Comparison of ENCODE assay signal across 8 cellular contexts in the genomic region with DNA sequence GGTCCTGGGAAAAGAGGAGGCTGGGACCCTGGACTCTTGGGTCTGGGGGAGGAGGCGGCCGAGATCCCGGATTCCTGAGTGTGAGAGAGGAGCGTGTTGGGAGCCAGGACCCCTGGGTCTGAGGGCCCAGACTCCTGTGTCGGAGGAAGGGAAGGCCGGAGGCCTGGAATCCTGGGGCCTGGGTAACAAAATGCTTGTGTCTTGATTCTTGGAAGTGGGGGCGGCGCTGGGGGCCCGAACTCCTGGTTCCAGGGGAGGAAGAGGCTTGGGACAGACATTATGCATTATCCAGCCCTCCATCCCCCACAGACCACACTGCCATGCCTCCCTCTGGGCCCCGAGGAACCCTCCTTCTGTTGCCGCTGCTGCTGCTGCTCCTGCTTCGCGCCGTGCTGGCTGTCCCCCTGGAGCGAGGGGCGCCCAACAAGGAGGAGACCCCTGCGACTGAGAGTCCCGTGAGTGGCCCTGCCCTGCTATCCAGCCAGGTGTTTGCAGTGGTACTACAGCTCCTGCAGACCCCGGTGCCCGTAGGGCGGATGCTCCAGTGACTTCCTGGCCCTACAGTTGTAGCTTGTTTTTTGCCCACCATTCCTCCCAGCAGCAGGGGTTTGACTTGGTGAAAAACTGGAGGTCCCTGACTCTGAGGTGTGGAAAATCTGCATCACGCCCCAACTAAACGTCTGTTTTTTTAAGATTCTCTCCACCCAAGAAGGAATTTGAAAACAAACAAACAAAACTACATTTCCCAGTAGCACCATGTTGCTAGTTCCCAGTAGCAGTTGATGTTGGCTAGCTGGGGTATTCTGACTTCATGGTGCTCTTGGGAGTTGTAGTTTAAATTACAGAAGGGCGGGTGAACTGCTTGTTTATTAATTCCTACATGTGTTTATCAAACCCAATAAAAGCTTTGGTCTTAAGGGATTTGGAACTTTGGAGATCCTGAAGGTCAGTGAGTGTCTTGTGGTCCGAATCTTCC. TPM values are rescaled to one million over a fixed set of nuclear protein-coding genes. Genes with fewer than 3 reads are reported as not detected.
DNase-seq lines count a peak whose midpoint lies in the region; ATAC-seq, FAIRE-seq and TF ChIP-seq lines count a peak whose summit lies in the region.

No MANE protein-coding gene starts in this region.

- DNase-seq in NOMO-1 (lab: John Stamatoyannopoulos, UW; ENCODE audit: unreplicated experiment in 2 of 2) (peak; percentile 26 to 29), NOMO-1 treated with dmso at 0.1 percent for 144 hours (lab: John Stamatoyannopoulos, UW; ENCODE audit: unreplicated experiment) (no peak), NCI-H69 (lab: John Stamatoyannopoulos, UW) (peak; percentile 22), GM12878 (ENCODE audit: low read depth, low spot score) (no peak), spleen (peak; percentile 85), T1000 (lab: John Stamatoyannopoulos, UW) (no peak), NCI-H146 treated with DMSO at 0.1 percent for 48 hours (lab: John Stamatoyannopoulos, UW; ENCODE audit: unreplicated experiment) (no peak)

- TF ChIP-seq CTCF in GM12878 (IDR thresholded peaks at IDR 0.05 in 2 of 3, conservative IDR thresholded peaks at IDR 0.05 in 1 of 3; ENCODE audit: control insufficient read depth in 2 of 3, extremely low read depth in 1 of 3, insufficient read depth in 1 of 3, low read depth in 3 of 3, low read length in 3 of 3) (no peak), spleen (IDR thresholded peaks at IDR 0.05 in 8 of 11, conservative IDR thresholded peaks at IDR 0.05 in 3 of 11) (no peak)

- TF ChIP-seq RAD21 in GM12878 (IDR thresholded peaks at IDR 0.05; ENCODE audit: insufficient read depth, low read depth, low read length) = no peak

- peak overlapping the region; percentile 83 for H2AFZ ChIP-seq in GM12878 (ENCODE audit: control insufficient read depth, low read depth, low read length)

- H3K4me3 ChIP-seq in GM12878 (peak overlapping the region; percentile 99), iPS-18c (ENCODE audit: insufficient read depth, low read depth, low read length) (peak overlapping the region; percentile 96), spleen (peak overlapping the region; percentile 70 to 92 (median 82))

- peak; percentile 89 for FAIRE-seq in GM12878 (lab: Jason Lieb, UNC)

- in situ Hi-C loops in GM12878 (cut with MboI) = no loop called here

- H3K36me3 ChIP-seq in GM12878 (ENCODE audit: control insufficient read depth in 2 of 2, insufficient read depth in 2 of 2, low read length in 1 of 2) (no peaks in the 10 kb centered on the region; a peak in 1 of 4 replicates), spleen (peaks cover 0 to 37% (median 17%) of the 10 kb centered on the region in 6 donors)

- H3K9me3 ChIP-seq in GM12878 (replicated peaks; ENCODE audit: control insufficient read depth, insufficient read depth, low read length) = no peaks in the 10 kb centered on the region
- no peaks in the 10 kb centered on the region for H3K9me3 ChIP-seq in iPS-18c (ENCODE audit: control insufficient read depth, insufficient read depth, low read length)
- H3K9me3 ChIP-seq in spleen = no peaks in the 10 kb centered on the region

- BruUV-seq in GM12878 (replicated peaks; lab: Mats Ljungman, UMichigan) = TSS peak; percentile 92

- H3K27me3 ChIP-seq in GM12878 (replicated peaks in 1 of 2; ENCODE audit: control insufficient read depth in 2 of 2, insufficient read depth in 2 of 2, low read length in 1 of 2) (no peaks in the 10 kb centered on the region), spleen (replicated peaks in 1 of 7) (peaks cover 0 to 10% (median 0%) of the 10 kb centered on the region in 7 donors)

- SMC1A ChIA-PET in GM12878 (lab: Charles Lee; ENCODE audit: uncharacterized antibody, unreplicated experiment) = interaction anchor here (0.7 to 2.3 kb wide), 10 partner anchors 11 to 71 kb away, joined by 3 to 16 read pairs (median 4); partner anchors contain the start of genes BAX and PPP1R15A

- peak; percentile 4; the same call in 1 of the 2 replicates for TF ChIP-seq POLR2A in GM12878 (IDR thresholded peaks at IDR 0.05; ENCODE audit: low read depth, low read length)
- TF ChIP-seq POLR2A in spleen (IDR thresholded peaks at IDR 0.05) = no peak

- peak; percentile 70 for ATAC-seq in GM12878

- CTCF ChIA-PET in GM12878 (lab: Yijun Ruan, JAX) = interaction anchor here (0.6 to 2.4 kb wide), 13 partner anchors 10 to 245 kb away, joined by 3 to 11 read pairs (median 4); partner anchors contain the start of genes GYS1 and RUVBL2

- H3K4me2 ChIP-seq in GM12878 (ENCODE audit: control insufficient read depth, insufficient read depth) = peak overlapping the region; percentile 72

- H3K4me1 ChIP-seq in GM12878 (ENCODE audit: control insufficient read depth, insufficient read depth, low read length) = no peaks in the 10 kb centered on the region; the same call in 1 of the 2 replicates
- peaks cover 10 to 52% (median 40%) of the 10 kb centered on the region in 6 donors for H3K4me1 ChIP-seq in spleen

- 22% methylated on average over 25 of the region's 25 CpGs for WGBS in GM12878 (ENCODE audit: insufficient coverage, insufficient replicate concordance, low lambda C conversion rate, missing lambda C conversion rate)
- 11 to 19% (median 13%) methylated on average over 16 to 25 of the region's 25 CpGs for WGBS in spleen, 5 donors

- no peaks in the 10 kb centered on the region for H4K20me1 ChIP-seq in GM12878 (ENCODE audit: control insufficient read depth, insufficient read depth)

- no peak for TF ChIP-seq EP300 in GM12878 (IDR thresholded peaks at IDR 0.05; ENCODE audit: borderline replicate concordance in 1 of 2, control insufficient read depth in 1 of 2, low read depth in 2 of 2, low read length in 2 of 2)

- peaks cover 14% of the 10 kb centered on the region for H3K79me2 ChIP-seq in GM12878 (ENCODE audit: control insufficient read depth, insufficient read depth, low read length)

- peak overlapping the region; percentile 67 for H3K9ac ChIP-seq in GM12878 (ENCODE audit: control insufficient read depth, insufficient read depth, low read length)

- intact Hi-C loops in GM12878 (cut with micrococcal nuclease; ENCODE audit: unreplicated experiment) (no loop called here), spleen (cut with DNase I; ENCODE audit: low total_unique reads) (loop anchor here (10.0 kb wide), 1 partner anchor 54 kb away; the partner anchor contains the start of gene BAX)

- RAD21 ChIA-PET in GM12878 (lab: Charles Lee; ENCODE audit: unreplicated experiment) = interaction anchor here (0.6 to 2.2 kb wide), 13 partner anchors 16 to 92 kb away, joined by 3 to 13 read pairs (median 4); partner anchors contain the start of genes GYS1 and RUVBL2

- H3K27ac ChIP-seq in GM12878 (ENCODE audit: control insufficient read depth, insufficient read depth) (peak overlapping the region; percentile 47), spleen (peak overlapping the region; percentile 63 to 94 (median 90))

- POLR2A ChIA-PET in GM12878 (lab: Charles Lee) = interaction anchor here (0.5 to 3.0 kb wide), 15 partner anchors 11 to 92 kb away, joined by 3 to 21 read pairs (median 6); partner anchors contain the start of genes BAX, FTL, GYS1 and PPP1R15A

RNA-seq across cellular contexts. Expression of gene NUCB1, which starts 0.7 kb away (rescaled TPM):
- 118 and 121 TPM in 2 replicates for total RNA-seq in GM12878 (2013; cell fraction: nucleolus; rRNA removed)
- 41.8 and 48.6 TPM in 2 replicates for total RNA-seq in GM12878 (2014; rRNA removed)
- 31.7 and 33.0 TPM in 2 replicates for total RNA-seq in GM12878 (2014; rRNA removed; fragmentation: Illumina TruSeq; extraction: Trizol)
- total RNA-seq in GM12878 (2021) = 80.2 and 82.4 TPM in 2 replicates
- 41.2 TPM for polyA plus RNA-seq in GM12878 (2011; ENCODE audit: low read depth)
- polyA plus RNA-seq in GM12878 (2011; rRNA removed) = 19.3 and 40.3 TPM in 2 replicates
- polyA plus RNA-seq in GM12878 (2011; cell fraction: cytosol; rRNA removed) = 53.1 and 63.0 TPM in 2 replicates
- 77.6 and 86.5 TPM in 2 replicates for polyA plus RNA-seq in GM12878 (2011; cell fraction: nucleus; rRNA removed)
- 97.8 and 107 TPM in 2 replicates for polyA plus RNA-seq in GM12878 (2012)
- polyA plus RNA-seq in GM12878 (2014; fragmentation: Illumina TruSeq; extraction: Trizol) = 13.9 and 32.5 TPM in 2 replicates
- polyA plus RNA-seq in GM12878 (2014; fragmentation: Nextera tagmentation; extraction: Ambion mirVana) = 1 to 10 TPM; 1.8 to 3.2 TPM
- 77.7 and 94.2 TPM in 2 replicates for polyA plus RNA-seq in GM12878 (2014; rRNA removed)
- polyA plus RNA-seq in GM12878 (2016; fragmentation: Nextera tagmentation; extraction: Ambion mirVana) = 100 to 1,000 TPM; 112 TPM
- 14.6 and 32.7 TPM in 2 replicates for polyA minus RNA-seq in GM12878 (2011; rRNA and poly(A)+ RNA removed)
- 16.6 and 18.4 TPM in 2 replicates for polyA minus RNA-seq in GM12878 (2011; cell fraction: cytosol; rRNA and poly(A)+ RNA removed)
- polyA minus RNA-seq in GM12878 (2011; cell fraction: nucleus; rRNA and poly(A)+ RNA removed) = 15.7 and 20.2 TPM in 2 replicates
- 100 to 1,000 TPM; 217 to 321 (median 268) TPM for total RNA-seq in spleen
- 100 to 1,000 TPM in 1 of 3 donors, 10 to 100 TPM in 2; 67.6 to 125 (median 72.4) TPM for polyA plus RNA-seq in spleen

RNA-seq across cellular contexts. Expression of gene TULP2, which starts 2.2 kb away (rescaled TPM):
- 0.64 and 1.1 TPM in 2 replicates for total RNA-seq in GM12878 (2013; cell fraction: nucleolus; rRNA removed)
- 0.49 and 0.56 TPM in 2 replicates for total RNA-seq in GM12878 (2014; rRNA removed)
- total RNA-seq in GM12878 (2014; rRNA removed; fragmentation: Illumina TruSeq; extraction: Trizol) = 0.14 and 0.22 TPM in 2 replicates
- total RNA-seq in GM12878 (2021) = 0.82 and 1.2 TPM in 2 replicates
- 0.28 TPM for polyA plus RNA-seq in GM12878 (2011; ENCODE audit: low read depth)
- polyA plus RNA-seq in GM12878 (2011; rRNA removed) = 0.26 and 0.45 TPM in 2 replicates
- polyA plus RNA-seq in GM12878 (2011; cell fraction: cytosol; rRNA removed) = 0.28 and 0.51 TPM in 2 replicates
- 0.19 and 0.40 TPM in 2 replicates for polyA plus RNA-seq in GM12878 (2011; cell fraction: nucleus; rRNA removed)
- polyA plus RNA-seq in GM12878 (2012) = 0.70 and 0.84 TPM in 2 replicates
- 0.31 and 0.57 TPM in 2 replicates for polyA plus RNA-seq in GM12878 (2014; fragmentation: Illumina TruSeq; extraction: Trizol)
- polyA plus RNA-seq in GM12878 (2014; fragmentation: Nextera tagmentation; extraction: Ambion mirVana) = under 1 TPM in 1 of 2 experiments, not detected in 1; 0.62 TPM
- polyA plus RNA-seq in GM12878 (2014; rRNA removed) = 0.69 and 1.5 TPM in 2 replicates
- polyA plus RNA-seq in GM12878 (2016; fragmentation: Nextera tagmentation; extraction: Ambion mirVana) = under 1 TPM; 0.17 to 0.18 TPM
- 0.15 and 0.52 TPM in 2 replicates for polyA minus RNA-seq in GM12878 (2011; rRNA and poly(A)+ RNA removed)
- polyA minus RNA-seq in GM12878 (2011; cell fraction: cytosol; rRNA and poly(A)+ RNA removed) = not detected in 2 replicates
- 0.12 TPM in 1 of 2 replicates, not detected in the other for polyA minus RNA-seq in GM12878 (2011; cell fraction: nucleus; rRNA and poly(A)+ RNA removed)
- total RNA-seq in spleen = 1 to 10 TPM in 3 of 7 donors, under 1 TPM in 3, not detected in 1; 0.34 to 5.0 (median 1.3) TPM
- under 1 TPM in 2 of 3 donors, not detected in 1; 0.14 to 0.32 TPM for polyA plus RNA-seq in spleen

RNA-seq across cellular contexts. Expression of gene PPP1R15A, which starts 28.5 kb away (rescaled TPM):
- 90.5 and 94.5 TPM in 2 replicates for total RNA-seq in GM12878 (2013; cell fraction: nucleolus; rRNA removed)
- total RNA-seq in GM12878 (2014; rRNA removed) (23.9 and 26.3 TPM in 2 replicates), GM12878 (2014; rRNA removed; fragmentation: Illumina TruSeq; extraction: Trizol) (21.0 and 22.2 TPM in 2 replicates), GM12878 (2021) (30.0 and 30.6 TPM in 2 replicates), spleen (10 to 100 TPM; 30.2 to 74.2 (median 47.6) TPM)
- 32.8 TPM for polyA plus RNA-seq in GM12878 (2011; ENCODE audit: low read depth)
- polyA plus RNA-seq in GM12878 (2011; rRNA removed) (18.6 and 19.1 TPM in 2 replicates), GM12878 (2014; fragmentation: Illumina TruSeq; extraction: Trizol) (28.0 and 29.9 TPM in 2 replicates), GM12878 (2014; fragmentation: Nextera tagmentation; extraction: Ambion mirVana) (under 1 TPM; 0.68 to 0.90 TPM), GM12878 (2014; rRNA removed) (28.5 and 29.0 TPM in 2 replicates), GM12878 (2016; fragmentation: Nextera tagmentation; extraction: Ambion mirVana) (10 to 100 TPM; 44.1 to 50.8 TPM), spleen (10 to 100 TPM; 18.5 to 54.5 (median 21.5) TPM)
- 16.9 and 21.8 TPM in 2 replicates for polyA plus RNA-seq in GM12878 (2011; cell fraction: cytosol; rRNA removed)
- polyA plus RNA-seq in GM12878 (2011; cell fraction: nucleus; rRNA removed) = 34.4 and 42.1 TPM in 2 replicates
- 64.8 and 69.0 TPM in 2 replicates for polyA plus RNA-seq in GM12878 (2012)
- 11.3 and 16.8 TPM in 2 replicates for polyA minus RNA-seq in GM12878 (2011; rRNA and poly(A)+ RNA removed)
- polyA minus RNA-seq in GM12878 (2011; cell fraction: cytosol; rRNA and poly(A)+ RNA removed) = 7.4 and 12.2 TPM in 2 replicates
- polyA minus RNA-seq in GM12878 (2011; cell fraction: nucleus; rRNA and poly(A)+ RNA removed) = 19.8 and 24.3 TPM in 2 replicates

RNA-seq across cellular contexts. Expression of gene PLEKHA4, which starts 32.3 kb away (rescaled TPM):
- 1.8 and 2.3 TPM in 2 replicates for total RNA-seq in GM12878 (2013; cell fraction: nucleolus; rRNA removed)
- total RNA-seq in GM12878 (2014; rRNA removed) (5.0 and 7.5 TPM in 2 replicates), GM12878 (2014; rRNA removed; fragmentation: Illumina TruSeq; extraction: Trizol) (3.1 and 3.3 TPM in 2 replicates), GM12878 (2021) (6.5 and 7.1 TPM in 2 replicates), spleen (10 to 100 TPM in 6 of 7 donors, 1 to 10 TPM in 1; 8.6 to 24.2 (median 16.0) TPM)
- polyA plus RNA-seq in GM12878 (2011; ENCODE audit: low read depth) = 4.3 TPM
- polyA plus RNA-seq in GM12878 (2011; rRNA removed) (1.9 and 2.3 TPM in 2 replicates), GM12878 (2014; fragmentation: Illumina TruSeq; extraction: Trizol) (1.5 and 3.5 TPM in 2 replicates), GM12878 (2014; fragmentation: Nextera tagmentation; extraction: Ambion mirVana) (under 1 TPM in 1 of 2 experiments, not detected in 1; 0.13 TPM), GM12878 (2014; rRNA removed) (5.4 and 6.4 TPM in 2 replicates), GM12878 (2016; fragmentation: Nextera tagmentation; extraction: Ambion mirVana) (10 to 100 TPM in 1 of 2 experiments, 1 to 10 TPM in 1; 7.8 to 10.0 TPM), spleen (10 to 100 TPM; 12.2 to 20.6 (median 13.8) TPM)
- polyA plus RNA-seq in GM12878 (2011; cell fraction: cytosol; rRNA removed) = 2.1 and 2.8 TPM in 2 replicates
- polyA plus RNA-seq in GM12878 (2011; cell fraction: nucleus; rRNA removed) = 1.7 and 3.2 TPM in 2 replicates
- 13.4 and 14.8 TPM in 2 replicates for polyA plus RNA-seq in GM12878 (2012)
- 0.66 and 0.82 TPM in 2 replicates for polyA minus RNA-seq in GM12878 (2011; rRNA and poly(A)+ RNA removed)
- polyA minus RNA-seq in GM12878 (2011; cell fraction: cytosol; rRNA and poly(A)+ RNA removed) = 1.4 TPM in 1 of 2 replicates, not detected in the other
- 0.36 and 1.4 TPM in 2 replicates for polyA minus RNA-seq in GM12878 (2011; cell fraction: nucleus; rRNA and poly(A)+ RNA removed)

RNA-seq across cellular contexts. Expression of gene DHDH, which starts 32.7 kb away (rescaled TPM):
- total RNA-seq in GM12878 (2013; cell fraction: nucleolus; rRNA removed) = not detected in 2 replicates
- total RNA-seq in GM12878 (2014; rRNA removed) (not detected in 2 replicates), GM12878 (2014; rRNA removed; fragmentation: Illumina TruSeq; extraction: Trizol) (not detected in 2 replicates), GM12878 (2021) (not detected in 2 replicates), spleen (1 to 10 TPM in 4 of 7 donors, under 1 TPM in 2, not detected in 1; 0.51 to 4.5 (median 2.5) TPM)
- polyA plus RNA-seq in GM12878 (2011; ENCODE audit: low read depth) = not detected
- polyA plus RNA-seq in GM12878 (2011; rRNA removed) (0.15 and 0.23 TPM in 2 replicates), GM12878 (2014; fragmentation: Illumina TruSeq; extraction: Trizol) (not detected in 2 replicates), GM12878 (2014; fragmentation: Nextera tagmentation; extraction: Ambion mirVana) (under 1 TPM in 1 of 2 experiments, not detected in 1; 0.13 TPM), GM12878 (2014; rRNA removed) (0.19 TPM in 1 of 2 replicates, not detected in the other), GM12878 (2016; fragmentation: Nextera tagmentation; extraction: Ambion mirVana) (under 1 TPM in 1 of 2 experiments, not detected in 1; 0.21 TPM), spleen (1 to 10 TPM; 1.2 to 2.6 (median 1.2) TPM)
- polyA plus RNA-seq in GM12878 (2011; cell fraction: cytosol; rRNA removed) = 0.25 and 0.28 TPM in 2 replicates
- 0.16 and 0.26 TPM in 2 replicates for polyA plus RNA-seq in GM12878 (2011; cell fraction: nucleus; rRNA removed)
- polyA plus RNA-seq in GM12878 (2012) = 1.1 and 1.2 TPM in 2 replicates
- not detected in 2 replicates for polyA minus RNA-seq in GM12878 (2011; rRNA and poly(A)+ RNA removed)
- polyA minus RNA-seq in GM12878 (2011; cell fraction: cytosol; rRNA and poly(A)+ RNA removed) = not detected in 2 replicates
- not detected in 2 replicates for polyA minus RNA-seq in GM12878 (2011; cell fraction: nucleus; rRNA and poly(A)+ RNA removed)

Comparison
In these comparisons a context has a peak if more than half of its experiments do, and no peak if none do; other contexts are left out.
1. DNase-seq: peak in NOMO-1 (2 of 2), NCI-H69 (single experiment) and spleen (single experiment); none in NOMO-1 treated with dmso at 0.1 percent for 144 hours (single experiment), GM12878 (single experiment), T1000 (single experiment) and NCI-H146 treated with DMSO at 0.1 percent for 48 hours (single experiment).
2. Peak in every context shown above with its lines, with median percentiles within 50 percentile points of each other: H3K4me3 ChIP-seq.